Comparison of ENCODE assay signal across 14 cellular contexts in the genomic region with DNA sequence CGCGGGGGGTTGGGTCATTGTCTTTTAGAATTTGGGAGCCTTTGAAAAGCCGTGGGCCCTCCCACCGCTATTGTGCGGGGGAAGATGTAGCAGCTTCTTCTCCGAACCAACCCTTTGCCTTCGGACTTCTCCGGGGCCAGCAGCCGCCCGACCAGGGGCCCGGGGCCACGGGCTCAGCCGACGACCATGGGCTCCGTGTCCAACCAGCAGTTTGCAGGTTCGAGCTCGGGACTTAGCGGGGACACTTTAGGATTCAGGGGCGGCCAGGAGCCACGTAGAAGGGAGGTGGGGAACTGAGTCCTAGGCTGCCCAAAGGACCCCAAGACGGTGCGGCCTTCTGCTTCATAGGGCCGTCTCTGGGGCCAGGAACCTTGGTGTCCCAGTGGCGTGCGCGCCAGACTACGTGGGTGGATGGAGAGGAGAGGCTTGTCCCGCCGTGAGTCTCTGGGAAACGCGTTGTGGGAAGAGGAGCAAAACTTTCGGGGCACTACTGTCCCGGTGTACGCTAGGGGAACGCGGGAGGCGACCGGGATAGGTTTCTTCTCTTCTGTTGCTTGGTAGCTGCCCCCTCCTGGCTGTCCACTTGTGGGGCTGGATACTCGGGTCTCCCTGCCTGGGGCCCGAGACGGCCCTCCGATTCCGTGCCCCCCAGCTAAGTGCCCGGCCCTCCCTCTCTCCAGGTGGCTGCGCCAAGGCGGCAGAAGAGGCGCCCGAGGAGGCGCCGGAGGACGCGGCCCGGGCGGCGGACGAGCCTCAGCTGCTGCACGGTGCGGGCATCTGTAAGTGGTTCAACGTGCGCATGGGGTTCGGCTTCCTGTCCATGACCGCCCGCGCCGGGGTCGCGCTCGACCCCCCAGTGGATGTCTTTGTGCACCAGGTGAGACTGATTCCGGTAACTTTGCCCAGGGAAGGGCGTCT. TPM values are rescaled to one million over a fixed set of nuclear protein-coding genes. Genes with fewer than 3 reads are reported as not detected.
A peak's percentile ranks its signal among the peaks of the same experiment; 100 is the strongest.
DNase-seq lines count a peak whose midpoint lies in the region; ATAC-seq and TF ChIP-seq lines count a peak whose summit lies in the region.
"Had no signal": no experiment of that assay in that cellular context is flagged by ENCODE, and none has a peak within 500 bp of the region (broad histone marks: within the 10 kb centered on the region; RNA-seq: fewer than 3 reads in every experiment).

A gene with protein sequence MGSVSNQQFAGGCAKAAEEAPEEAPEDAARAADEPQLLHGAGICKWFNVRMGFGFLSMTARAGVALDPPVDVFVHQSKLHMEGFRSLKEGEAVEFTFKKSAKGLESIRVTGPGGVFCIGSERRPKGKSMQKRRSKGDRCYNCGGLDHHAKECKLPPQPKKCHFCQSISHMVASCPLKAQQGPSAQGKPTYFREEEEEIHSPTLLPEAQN (plus strand): TSS at position 112 of the 918 bp plus-strand sequence. CDS start 75 bp downstream, at position 187.

- H4K20me1 ChIP-seq in DOHH2 (ENCODE audit: control insufficient read depth, insufficient read depth, low read depth, low read length), result no peaks in the 10 kb centered on the region
- peaks cover 51% of the 10 kb centered on the region for H4K20me1 ChIP-seq in neural progenitor cell (ENCODE audit: low read depth)

- H3K27me3 Mint-ChIP-seq in glutamatergic neuron (ENCODE audit: unreplicated experiment) (peaks cover 5% of the 10 kb centered on the region), neural progenitor cell (ENCODE audit: insufficient read depth, low read depth) (peaks cover 14% of the 10 kb centered on the region)

- peak within 1 kb of the TSS; percentile 100 for H3K9ac ChIP-seq in HUES6 (ENCODE audit: low read length)
- peak within 1 kb of the TSS; percentile 54 for H3K9ac ChIP-seq in neural progenitor cell

- H3K79me2 ChIP-seq in DOHH2 (ENCODE audit: control insufficient read depth, low read length) (no peaks in the 10 kb centered on the region), neural progenitor cell (ENCODE audit: low read depth) (peaks cover 56% of the 10 kb centered on the region)

- H3K4me1 ChIP-seq in DOHH2 (ENCODE audit: control insufficient read depth, low read length) (peaks cover 15% of the 10 kb centered on the region), HUES6 (ENCODE audit: control insufficient read depth, insufficient read depth, low read length) (peaks cover 37% of the 10 kb centered on the region), neural progenitor cell (peaks cover 33% of the 10 kb centered on the region)
- H3K4me1 ChIP-seq: right atrium auricular region, tibial artery had no signal

- H3K9me3 ChIP-seq in DOHH2 (ENCODE audit: control insufficient read depth, insufficient read depth, low read length) (no peaks in the 10 kb centered on the region), HUES6 (ENCODE audit: control insufficient read depth, insufficient read depth, low read depth, low read length) (no peaks in the 10 kb centered on the region), neural progenitor cell (ENCODE audit: low read depth) (no peaks in the 10 kb centered on the region)
- H3K9me3 ChIP-seq: right atrium auricular region, tibial artery had no signal

- peak within 1 kb of the TSS; percentile 50; the same call in 1 of the 2 replicates for H3K4me2 ChIP-seq in DOHH2 (ENCODE audit: low read length)
- peak within 1 kb of the TSS; percentile 100 for H3K4me2 ChIP-seq in neural progenitor cell

- H3K27ac Mint-ChIP-seq in glutamatergic neuron (ENCODE audit: unreplicated experiment) (peak within 1 kb of the TSS; percentile 95), neural progenitor cell (peak within 1 kb of the TSS; percentile 99)
- H3K27ac Mint-ChIP-seq: activated naive CD4-positive, alpha-beta T cell treated with anti-CD3 and anti-CD28 coated beads, Interleukin-2, amount 50 U/mL, for 72 hours had no signal

- H3K36me3 ChIP-seq in DOHH2 (ENCODE audit: control insufficient read depth, low read length) (no peaks in the 10 kb centered on the region), HUES6 (ENCODE audit: control insufficient read depth, insufficient read depth, low read length) (peaks cover 48% of the 10 kb centered on the region), neural progenitor cell (peaks cover 2% of the 10 kb centered on the region)
- H3K36me3 ChIP-seq: right atrium auricular region, tibial artery had no signal

- H3K9me2 ChIP-seq in DOHH2 (replicated peaks; ENCODE audit: control insufficient read depth, low read length), result no peaks in the 10 kb centered on the region

- H3K9me3 Mint-ChIP-seq in glutamatergic neuron (ENCODE audit: unreplicated experiment), result peaks cover 7% of the 10 kb centered on the region
- no peaks in the 10 kb centered on the region for H3K9me3 Mint-ChIP-seq in neural progenitor cell
- H3K9me3 Mint-ChIP-seq: activated naive CD4-positive, alpha-beta T cell treated with anti-CD3 and anti-CD28 coated beads, Interleukin-2, amount 50 U/mL, for 72 hours had no signal

- no peak within 1 kb of the TSS for H3K27ac ChIP-seq in DOHH2 (ENCODE audit: low read depth, low read length)
- H3K27ac ChIP-seq in HUES6 (ENCODE audit: low read depth, low read length), result peak within 1 kb of the TSS; percentile 97
- peak within 1 kb of the TSS; percentile 98 for H3K27ac ChIP-seq in neural progenitor cell
- H3K27ac ChIP-seq: right atrium auricular region, tibial artery had no signal

- H3K36me3 Mint-ChIP-seq in glutamatergic neuron (ENCODE audit: unreplicated experiment) (no peaks in the 10 kb centered on the region), neural progenitor cell (peaks cover 18% of the 10 kb centered on the region)
- H3K36me3 Mint-ChIP-seq: CD8-positive, alpha-beta memory T cell had no signal

- ATAC-seq in GM18511 (IDR thresholded peaks at IDR 0.05; ENCODE audit: unreplicated experiment) (no peak), GM19397 (IDR thresholded peaks at IDR 0.05; ENCODE audit: unreplicated experiment) (no peak)

- H3K4me3 Mint-ChIP-seq in glutamatergic neuron (ENCODE audit: unreplicated experiment) (peak within 1 kb of the TSS; percentile 91), neural progenitor cell (peak within 1 kb of the TSS; percentile 99)

- DNase-seq in glutamatergic neuron (peak; percentile 49), neural progenitor cell (ENCODE audit: low spot score) (peak; percentile 63), NCI-H748 (lab: John Stamatoyannopoulos, UW; ENCODE audit: unreplicated experiment) (no peak)
- DNase-seq: CD8-positive, alpha-beta memory T cell; foreskin melanocyte; kidney glomerular epithelial cell; NCI-H2171 treated with DMSO at 0.1 percent for 48 hours had no signal

- H3K27me3 ChIP-seq in DOHH2 (ENCODE audit: control insufficient read depth, low read length), result peaks cover 76% of the 10 kb centered on the region
- H3K27me3 ChIP-seq in HUES6 (ENCODE audit: control insufficient read depth, insufficient read depth, low read length), result no peaks in the 10 kb centered on the region
- no peaks in the 10 kb centered on the region for H3K27me3 ChIP-seq in neural progenitor cell

- H3F3A ChIP-seq in DOHH2 (ENCODE audit: control insufficient read depth, insufficient read depth), result no peaks in the 10 kb centered on the region
- H3F3A ChIP-seq in neural progenitor cell (ENCODE audit: low read depth), result peaks cover 71% of the 10 kb centered on the region

- peaks cover 17% of the 10 kb centered on the region for H3K4me1 Mint-ChIP-seq in glutamatergic neuron (ENCODE audit: low read depth, unreplicated experiment)
- H3K4me1 Mint-ChIP-seq in neural progenitor cell, result peaks cover 55% of the 10 kb centered on the region

- no peak for TF ChIP-seq CTCF in DOHH2 (IDR thresholded peaks at IDR 0.05; ENCODE audit: low read depth, low read length, poor library complexity, severe bottlenecking)
- no peak for TF ChIP-seq CTCF in glutamatergic neuron (IDR thresholded peaks at IDR 0.05; ENCODE audit: partially characterized antibody, unreplicated experiment)
- TF ChIP-seq CTCF in neural progenitor cell (IDR thresholded peaks at IDR 0.05), result no peak

- H3K4me3 ChIP-seq in DOHH2 (ENCODE audit: low read length) (no peak within 1 kb of the TSS), HUES6 (ENCODE audit: low read depth, low read length) (peak within 1 kb of the TSS; percentile 93), neural progenitor cell (peak within 1 kb of the TSS; percentile 90)
- H3K4me3 ChIP-seq: right atrium auricular region, tibial artery had no signal

- H2AFZ ChIP-seq in neural progenitor cell (replicated peaks), result no peak within 1 kb of the TSS

RNA-seq across cellular contexts. Expression of the gene that starts here (rescaled TPM):
- total RNA-seq in glutamatergic neuron (ENCODE audit: unreplicated experiment) (97.3 TPM), neural progenitor cell (ENCODE audit: low replicate concordance) (1,311 and 1,384 TPM in 2 replicates)
- total RNA-seq: activated naive CD4-positive, alpha-beta T cell treated with anti-CD3 and anti-CD28 coated beads, Interleukin-2, amount 50 U/mL, for 72 hours; CD8-positive, alpha-beta memory T cell; right atrium auricular region had no signal

Comparison
In these comparisons a context has a peak if more than half of its experiments do, and no peak if none do; other contexts are left out.
1. RNA of the gene that starts here (total RNA-seq): 1,311 to 1,384 TPM in neural progenitor cell; 97.3 TPM in glutamatergic neuron (single experiment); every median in the first group is over 10 times any median in the second.